19 cellular contexts compared by ENCODE assay signal in genomic region chr15:85837881-85838280, GRCh38. TPM values are rescaled to one million over a fixed set of nuclear protein-coding genes. Genes with fewer than 3 reads are reported as not detected.
DNase-seq lines count a peak whose midpoint lies in the region; ATAC-seq, FAIRE-seq and TF ChIP-seq lines count a peak whose summit lies in the region.
"Had no signal": no experiment of that assay in that cellular context is flagged by ENCODE, and none has a peak within 500 bp of the region (broad histone marks: within the 10 kb centered on the region; RNA-seq: fewer than 3 reads in every experiment).

No MANE protein-coding gene starts in this region.

- H3K4ac ChIP-seq in H1 (replicated peaks; ENCODE audit: insufficient read length, low read depth, low read length): no peak overlapping the region

- TF ChIP-seq CTCF in A549 (IDR thresholded peaks at IDR 0.05) (no peak), GM23338 (conservative IDR thresholded peaks at IDR 0.05; ENCODE audit: low read depth in 2 of 2) (no peak), H1 (IDR thresholded peaks at IDR 0.05; ENCODE audit: control extremely low read depth in 1 of 3, insufficient read depth in 1 of 3, low read depth in 1 of 3, low read length in 3 of 3) (no peak), osteoblast (IDR thresholded peaks at IDR 0.05; ENCODE audit: extremely low read depth, low read depth, low read length) (no peak), gastroesophageal sphincter (IDR thresholded peaks at IDR 0.05) (no peak)

- peaks cover 13% of the 10 kb centered on the region for H3K27me3 Mint-ChIP-seq in GM23338 (ENCODE audit: insufficient read depth, low read depth, poor library complexity)

- H3K79me1 ChIP-seq in H1 (ENCODE audit: low read depth, low read length): no peaks in the 10 kb centered on the region

- no peak overlapping the region for H3K9ac ChIP-seq in H1 (replicated peaks in 1 of 4; ENCODE audit: extremely low read depth in 1 of 4, low read depth in 3 of 4, low read length in 3 of 4)

- H3K9me3 ChIP-seq in A549 (no peaks in the 10 kb centered on the region), H1 (ENCODE audit: insufficient read depth in 2 of 2, low read depth in 1 of 2, low read length in 1 of 2) (no peaks in the 10 kb centered on the region), osteoblast (ENCODE audit: low read depth, low read length) (no peaks in the 10 kb centered on the region), gastroesophageal sphincter (no peaks in the 10 kb centered on the region)
- H3K9me3 ChIP-seq: BE2C, SJCRH30 had no signal

- H2BK120ac ChIP-seq in H1 (replicated peaks; ENCODE audit: low read depth, low read length): no peak overlapping the region

- no peak overlapping the region for H4K8ac ChIP-seq in H1 (ENCODE audit: extremely low read depth, insufficient read depth, low read length)

- H2BK20ac ChIP-seq in H1 (ENCODE audit: low read length): no peak overlapping the region

- H2AFZ ChIP-seq in GM23338 (peak overlapping the region; percentile 28; the same call in 1 of the 2 replicates), H1 (ENCODE audit: low read length) (peak overlapping the region; percentile 12; the same call in 1 of the 2 replicates), osteoblast (ENCODE audit: low read length) (no peak overlapping the region)

- POLR2A ChIA-PET in A549 (lab: Yijun Ruan, JAX): no interaction called here
- POLR2A ChIA-PET in H1 (lab: Charles Lee; ENCODE audit: partially characterized antibody): no interaction called here

- no peak overlapping the region for H2BK15ac ChIP-seq in H1 (ENCODE audit: low read length)

- peak overlapping the region; percentile 58; the same call in 2 of the 3 replicates for H3K4me2 ChIP-seq in A549
- no peak overlapping the region for H3K4me2 ChIP-seq in GM23338
- H3K4me2 ChIP-seq in H1 (ENCODE audit: insufficient read depth in 1 of 2, low read depth in 2 of 2, low read length in 2 of 2): no peak overlapping the region
- no peak overlapping the region for H3K4me2 ChIP-seq in osteoblast (ENCODE audit: insufficient read depth, low read length)

- no peaks in the 10 kb centered on the region for H3K9me3 Mint-ChIP-seq in GM23338

- H3K23me2 ChIP-seq in H1 (ENCODE audit: low read depth, low read length): 0 out of 2 replicates have a peak, but pooled peaks cover 2% of the 10 kb centered on the region

- no peak overlapping the region for H2BK12ac ChIP-seq in H1 (ENCODE audit: low read depth, low read length)

- no peak overlapping the region for H3K56ac ChIP-seq in H1 (replicated peaks; ENCODE audit: insufficient read length, low read depth, low read length)

- H3K4me3 ChIP-seq in A549: no peak overlapping the region
- H3K4me3 ChIP-seq in GM23338: no peak overlapping the region
- no peak overlapping the region for H3K4me3 ChIP-seq in H1 (ENCODE audit: extremely low read depth in 1 of 4, insufficient read depth in 2 of 4, low read depth in 3 of 4, low read length in 4 of 4)
- H3K4me3 ChIP-seq in osteoblast (ENCODE audit: insufficient read depth, low read length): no peak overlapping the region
- no peak overlapping the region for H3K4me3 ChIP-seq in gastroesophageal sphincter
- H3K4me3 ChIP-seq: SJCRH30 had no signal

- ATAC-seq in A549 (0 out of 6 replicates have a peak, but pooled peaks of 1 of the 2 experiments have one; percentile 4), GM23338 (no peak; the same call in 2 of the 3 replicates), gastroesophageal sphincter (no peak), HG03108 (IDR thresholded peaks at IDR 0.05; ENCODE audit: unreplicated experiment) (no peak)
- ATAC-seq: HCT116 had no signal

- H3K4me1 ChIP-seq in A549 (peaks cover 26% of the 10 kb centered on the region), GM23338 (ENCODE audit: insufficient read depth) (peaks cover 6% of the 10 kb centered on the region; the same call in 1 of the 2 replicates), H1 (replicated peaks in 1 of 4; ENCODE audit: control insufficient read depth in 3 of 4, insufficient read depth in 4 of 4, low read length in 3 of 4) (peaks cover 0 to 4% (median 1%) of the 10 kb centered on the region in 4 experiments; a peak in 2 of 7 replicates), osteoblast (ENCODE audit: insufficient read depth, low read length) (peaks cover 3% of the 10 kb centered on the region), gastroesophageal sphincter (peaks cover 0 to 14% (median 0%) of the 10 kb centered on the region in 3 donors)
- H3K4me1 ChIP-seq: BE2C, SJCRH30 had no signal

- no peak overlapping the region; the same call in 1 of the 2 replicates for H3K27ac Mint-ChIP-seq in GM23338

- H3K14ac ChIP-seq in H1 (ENCODE audit: insufficient read length): no peak overlapping the region

- H4K20me1 ChIP-seq in GM23338 (replicated peaks; ENCODE audit: insufficient read depth): no peaks in the 10 kb centered on the region
- no peaks in the 10 kb centered on the region for H4K20me1 ChIP-seq in H1 (replicated peaks in 1 of 2; ENCODE audit: control insufficient read depth in 1 of 2, insufficient read depth in 2 of 2, low read length in 2 of 2)
- H4K20me1 ChIP-seq in osteoblast (ENCODE audit: insufficient read depth, low read length): no peaks in the 10 kb centered on the region

- H3K27me3 ChIP-seq in GM23338 (ENCODE audit: insufficient read depth) (no peaks in the 10 kb centered on the region), H1 (replicated peaks in 1 of 4; ENCODE audit: control insufficient read depth in 3 of 4, extremely low read depth in 1 of 4, insufficient read depth in 3 of 4, low read length in 3 of 4) (peaks cover 0 to 9% (median 4%) of the 10 kb centered on the region in 4 experiments; a peak in 3 of 7 replicates), osteoblast (ENCODE audit: insufficient read depth, low read length) (peaks cover 2% of the 10 kb centered on the region), gastroesophageal sphincter (no peaks in the 10 kb centered on the region)
- H3K27me3 ChIP-seq: BE2C, SJCRH30 had no signal

- H2BK5ac ChIP-seq in H1 (ENCODE audit: low read depth, low read length): no peak overlapping the region

- H3K4me1 Mint-ChIP-seq in GM23338: peaks cover 22% of the 10 kb centered on the region

- H3K36me3 ChIP-seq in GM23338 (ENCODE audit: insufficient read depth) (no peaks in the 10 kb centered on the region), H1 (ENCODE audit: control insufficient read depth in 2 of 4, insufficient read depth in 4 of 4, low read length in 3 of 4) (no peaks in the 10 kb centered on the region), osteoblast (ENCODE audit: insufficient read depth, low read length) (no peaks in the 10 kb centered on the region), gastroesophageal sphincter (no peaks in the 10 kb centered on the region)
- H3K36me3 ChIP-seq: BE2C, SJCRH30 had no signal

- H4K91ac ChIP-seq in H1 (replicated peaks; ENCODE audit: insufficient read length, low read length): no peak overlapping the region

- TF ChIP-seq RAD21 in A549 (conservative IDR thresholded peaks at IDR 0.05 in 1 of 2, IDR thresholded peaks at IDR 0.05 in 1 of 2) (no peak), H1 (IDR thresholded peaks at IDR 0.05 in 1 of 2, conservative IDR thresholded peaks at IDR 0.05 in 1 of 2; ENCODE audit: low read depth in 2 of 2, low read length in 2 of 2) (no peak)

- TF ChIP-seq EP300 in A549 (IDR thresholded peaks at IDR 0.05): no peak
- TF ChIP-seq EP300 in H1 (IDR thresholded peaks at IDR 0.05; ENCODE audit: borderline replicate concordance in 1 of 2, low read depth in 2 of 2, low read length in 2 of 2): no peak
- no peak for TF ChIP-seq EP300 in gastroesophageal sphincter (IDR thresholded peaks at IDR 0.05)

- no peaks in the 10 kb centered on the region for H3K79me2 ChIP-seq in GM23338 (replicated peaks; ENCODE audit: insufficient read depth)
- no peaks in the 10 kb centered on the region for H3K79me2 ChIP-seq in H1 (ENCODE audit: control insufficient read depth in 1 of 2, insufficient read depth in 2 of 2, low read length in 2 of 2)
- no peaks in the 10 kb centered on the region for H3K79me2 ChIP-seq in osteoblast (ENCODE audit: insufficient read depth, low read length)

- H3K4me3 Mint-ChIP-seq in GM23338: no peak overlapping the region

- DNase-seq in A549 (ENCODE audit: low read depth in 1 of 2, low spot score in 1 of 2) (no peak), GM23338 (ENCODE audit: low spot score) (no peak), H1 (ENCODE audit: low read depth in 1 of 2, low spot score in 2 of 2) (no peak), osteoblast (ENCODE audit: insufficient read length, low spot score, missing footprints) (peak; percentile 2), CD1c-positive myeloid dendritic cell (ENCODE audit: extremely low spot score) (no peak)
- DNase-seq in activated CD4-positive, alpha-beta T cell treated with anti-CD3 and anti-CD28 coated beads for 1 hour: no peak
- DNase-seq: BE2C, DMS79 treated with DMSO at 0.1 percent for 48 hours, MV-4-11, NCI-H1417 treated with DMSO at 0.1 percent for 48 hours, NCI-H2029, NCI-H510A treated with DMSO at 0.1 percent for 48 hours, RPMI8226, SJCRH30 had no signal

- H3K27ac ChIP-seq in A549: peak overlapping the region; percentile 59 to 74; a peak in 5 of 6 replicates
- no peak overlapping the region for H3K27ac ChIP-seq in GM23338 (ENCODE audit: low read depth)
- no peak overlapping the region for H3K27ac ChIP-seq in H1 (ENCODE audit: low read depth, low read length)
- H3K27ac ChIP-seq in osteoblast (ENCODE audit: low read depth, low read length): no peak overlapping the region
- no peak overlapping the region for H3K27ac ChIP-seq in gastroesophageal sphincter
- H3K27ac ChIP-seq: SJCRH30 had no signal

- no peaks in the 10 kb centered on the region for H3K9me2 ChIP-seq in GM23338 (ENCODE audit: insufficient read depth)

- no peak overlapping the region for H3K23ac ChIP-seq in H1 (ENCODE audit: insufficient read length)

- TF ChIP-seq POLR2A in A549 (IDR thresholded peaks at IDR 0.05; ENCODE audit: low read length) (no peak), H1 (IDR thresholded peaks at IDR 0.05; ENCODE audit: control extremely low read depth in 1 of 2, low read depth in 2 of 2, low read length in 2 of 2) (no peak), gastroesophageal sphincter (IDR thresholded peaks at IDR 0.05) (no peak)

- no peak for FAIRE-seq in A549 (lab: Jason Lieb, UNC)
- FAIRE-seq in H1 (lab: Jason Lieb, UNC): no peak
- FAIRE-seq: G401.6, GM12891 had no signal

- no peaks in the 10 kb centered on the region for H3F3A ChIP-seq in GM23338 (replicated peaks; ENCODE audit: low read depth)

- no peak overlapping the region for H3K18ac ChIP-seq in H1 (ENCODE audit: extremely low read depth, low read length)

- H2AK5ac ChIP-seq in H1 (ENCODE audit: low read depth, low read length): no peak overlapping the region

- 91% methylated on average over 2 of the region's 2 CpGs for WGBS in A549 (ENCODE audit: missing lambda C conversion rate)
- 43% methylated on average over 2 of the region's 2 CpGs; no CpG with 5 or more reads in 1 of the 2 experiments for WGBS in H1 (ENCODE audit: extremely low coverage in 1 of 2, insufficient coverage in 1 of 2, insufficient read length in 1 of 2, insufficient replicate concordance in 2 of 2, low coverage in 1 of 2, low lambda C conversion rate in 2 of 2, missing lambda C conversion rate in 1 of 2), 2 experiments
- 70% methylated on average over 2 of the region's 2 CpGs; no CpG with 5 or more reads in 1 of the 2 donors for WGBS in gastroesophageal sphincter (ENCODE audit: low coverage in 1 of 2), 2 donors

- no peak overlapping the region for H4K5ac ChIP-seq in H1 (ENCODE audit: insufficient read length, low read depth, low read length)

- H3K36me3 Mint-ChIP-seq in GM23338 (ENCODE audit: low read depth): no peaks in the 10 kb centered on the region

- CTCF ChIA-PET in A549 (lab: Yijun Ruan, JAX): interaction anchor here (0.6 to 7.5 kb wide), 8 partner anchors 9 to 108 kb away, joined by 3 to 79 read pairs (median 4); no protein-coding TSS in a partner anchor
- CTCF ChIA-PET in H1 (lab: Charles Lee; ENCODE audit: partially characterized antibody): interaction anchor here (0.7 to 2.2 kb wide), 8 partner anchors 14 to 176 kb away, joined by 3 to 7 read pairs (median 3); no protein-coding TSS in a partner anchor

RNA-seq across cellular contexts. Expression of gene KLHL25, which starts 43.2 kb away (rescaled TPM):
- polyA plus RNA-seq in A549 (2011; rRNA removed): 3.2 and 4.0 TPM in 2 replicates
- 6.8 and 8.5 TPM in 2 replicates for polyA plus RNA-seq in A549 (2012; cell fraction: cytosol; rRNA removed)
- polyA plus RNA-seq in A549 (2012; cell fraction: nucleus; rRNA removed): 18.2 and 22.8 TPM in 2 replicates
- polyA plus RNA-seq in A549 (2017; fragmentation: RNase III; extraction: RNeasy Plus Mini Kit Qiagen cat#74134 plus additional on column Dnase treatment): 4.6 to 6.1 TPM (median 5.6 TPM) in 3 replicates
- 4.0 and 6.4 TPM in 2 replicates for polyA minus RNA-seq in A549 (2011; rRNA and poly(A)+ RNA removed)
- 28.5 and 38.3 TPM in 2 replicates for total RNA-seq in GM23338 (2014; rRNA removed; shearing (Covaris generic))
- polyA plus RNA-seq in GM23338 (2016; fragmentation: Nextera tagmentation; extraction: Ambion mirVana): 5.2 and 5.8 TPM in 2 replicates
- 16.5 and 17.1 TPM in 2 replicates for total RNA-seq in H1 (2021; fragmentation: NEBNext Ultra II Directional; extraction: Animal tissue kit (Norgen Biotek cat#: 25700))
- polyA plus RNA-seq in H1 (2011; rRNA removed): 22.0 and 28.6 TPM in 2 replicates
- 19.5 TPM for polyA plus RNA-seq in H1 (2011; cell fraction: cytosol; rRNA removed)
- 35.3 TPM for polyA plus RNA-seq in H1 (2011; cell fraction: nucleus; rRNA removed)
- 10.2 to 16.3 TPM (median 14.4 TPM) in 4 replicates for polyA plus RNA-seq in H1 (2012, experiment 1 of 2)
- polyA plus RNA-seq in H1 (2012, experiment 2 of 2): 13.3 TPM
- 7.5 TPM for polyA plus RNA-seq in H1 (2013, experiment 1 of 2)
- 6.3 TPM for polyA plus RNA-seq in H1 (2013, experiment 2 of 2)
- polyA minus RNA-seq in H1 (2011; rRNA and poly(A)+ RNA removed): 17.1 and 19.3 TPM in 2 replicates
- 14.2 TPM for polyA minus RNA-seq in H1 (2011; cell fraction: cytosol; rRNA and poly(A)+ RNA removed)
- polyA minus RNA-seq in H1 (2011; cell fraction: nucleus; rRNA and poly(A)+ RNA removed): 28.4 TPM
- total RNA-seq in osteoblast: 3.8 and 4.3 TPM in 2 replicates
- total RNA-seq in gastroesophageal sphincter: 10 to 100 TPM in 3 of 4 donors, 1 to 10 TPM in 1; 8.8 to 21.3 (median 11.8) TPM

Comparison
In these comparisons a context has a peak if more than half of its experiments do, and no peak if none do; other contexts are left out.
1. H3K27ac ChIP-seq: peak in A549 (2 of 2); none in GM23338 (single experiment), H1 (single experiment), osteoblast (single experiment) and gastroesophageal sphincter (0 of 4).